ENCODE assay signal across 26 cellular contexts in genomic region chr7:54917613-54918406, GRCh38.
"Had no signal": no experiment of that assay in that cellular context is flagged by ENCODE, and none has a peak within 500 bp of the region (broad histone marks: within the 10 kb centered on the region; RNA-seq: fewer than 3 reads in every experiment).

No MANE protein-coding gene starts in this region.

- H3K36me3 ChIP-seq: brain microvascular endothelial cell, MG63, SJSA1 had no signal

- H3K27ac Mint-ChIP-seq: activated CD4-positive, alpha-beta memory T cell treated with anti-CD3 and anti-CD28 coated beads for 36 hours; activated CD4-positive, alpha-beta T cell treated with anti-CD3 and anti-CD28 coated beads, Interleukin-2, amount 10 ng/mL, durations not matched to agents 7 days and 5 days; activated naive CD4-positive, alpha-beta T cell treated with anti-CD3 and anti-CD28 coated beads for 36 hours; activated naive CD8-positive, alpha-beta T cell treated with anti-CD3 and anti-CD28 coated beads for 36 hours; T-helper 2 cell treated with Interferon-gamma antibody and Interleukin-4, amounts not matched to agents 5 μg/mL and 100 μg/mL, for 36 hours had no signal

- H3K36me3 Mint-ChIP-seq: activated CD4-positive, alpha-beta memory T cell treated with anti-CD3 and anti-CD28 coated beads for 36 hours; activated naive CD8-positive, alpha-beta T cell treated with anti-CD3 and anti-CD28 coated beads for 36 hours had no signal

- H3K9ac ChIP-seq: KMS-11 had no signal

- DNase-seq: activated CD4-positive, alpha-beta memory T cell treated with anti-CD3 and anti-CD28 coated beads for 36 hours; activated CD4-positive, alpha-beta T cell treated with anti-CD3 and anti-CD28 coated beads, Interleukin-2, amount 10 ng/mL, durations not matched to agents 7 days and 5 days; activated CD4-positive, CD25-positive, alpha-beta regulatory T cell; activated CD8-positive, alpha-beta memory T cell treated with anti-CD3 and anti-CD28 coated beads for 24 hours; activated effector memory CD4-positive, alpha-beta T cell treated with anti-CD3 and anti-CD28 coated beads, Interleukin-2, amount 50 U/mL, for 16 hours; activated naive CD4-positive, alpha-beta T cell treated with anti-CD3 and anti-CD28 coated beads for 36 hours; activated naive CD8-positive, alpha-beta T cell treated with anti-CD3 and anti-CD28 coated beads for 36 hours; activated T-cell treated with anti-CD3 and anti-CD28 coated beads, Interleukin-2, amount 50 U/mL, for 4 hours; brain microvascular endothelial cell; cerebellar nuclear complex; MG63; MV-4-11; NCI-H1092 treated with DMSO at 0.1 percent for 48 hours; NCI-H1417 treated with DMSO at 0.1 percent for 48 hours; NCI-H1694; NCI-H2029; NCI-H345; NCI-H510A; NCI-H69; SHP77; SW 1271 had no signal

- H3K27me3 ChIP-seq: brain microvascular endothelial cell, MG63, SJSA1 had no signal

- H3K4me3 ChIP-seq: MG63, SJSA1 had no signal

- ATAC-seq: activated T-cell treated with anti-CD3 and anti-CD28 coated beads, Interleukin-2, amount 50 U/mL, for 4 hours; SK-N-SH treated with all-trans-retinoic acid at 6 μM for 48 hours had no signal

- H3K9me3 ChIP-seq: MG63, SJSA1 had no signal

- H3K4me2 ChIP-seq: KMS-11 had no signal

- FAIRE-seq: RCC 7860 had no signal

- H3K4me1 ChIP-seq: SJSA1 had no signal

- H3K27ac ChIP-seq: brain microvascular endothelial cell, KMS-11, SJSA1 had no signal

- H3K9me3 Mint-ChIP-seq: activated CD4-positive, alpha-beta memory T cell treated with anti-CD3 and anti-CD28 coated beads for 36 hours; activated CD4-positive, alpha-beta T cell treated with anti-CD3 and anti-CD28 coated beads, Interleukin-2, amount 10 ng/mL, durations not matched to agents 7 days and 5 days; activated naive CD4-positive, alpha-beta T cell treated with anti-CD3 and anti-CD28 coated beads for 36 hours; activated naive CD8-positive, alpha-beta T cell treated with anti-CD3 and anti-CD28 coated beads for 36 hours; activated T-cell treated with anti-CD3 and anti-CD28 coated beads, Interleukin-2, amount 50 U/mL, for 4 hours; T-helper 2 cell treated with Interferon-gamma antibody and Interleukin-4, amounts not matched to agents 5 μg/mL and 100 μg/mL, for 36 hours had no signal
